21 cellular contexts compared by ENCODE assay signal in genomic region chr9:130774183-130774582, GRCh38.
"Had no signal": no experiment of that assay in that cellular context is flagged by ENCODE, and none has a peak within 500 bp of the region (broad histone marks: within the 10 kb centered on the region; RNA-seq: fewer than 3 reads in every experiment).

No MANE protein-coding gene starts in this region.

- H3K27me3 ChIP-seq: dorsolateral prefrontal cortex, esophagus muscularis mucosa, gastrocnemius medialis, heart right ventricle, ovary, right atrium auricular region, suprapubic skin, thyroid gland, upper lobe of left lung, vagina had no signal

- H3K4me3 ChIP-seq: dorsolateral prefrontal cortex, esophagus muscularis mucosa, gastrocnemius medialis, heart right ventricle, ovary, right atrium auricular region, suprapubic skin, thyroid gland, upper lobe of left lung, vagina had no signal

- H3K36me3 ChIP-seq: esophagus muscularis mucosa, gastrocnemius medialis, heart right ventricle, ovary, right atrium auricular region, suprapubic skin, thyroid gland, upper lobe of left lung, vagina had no signal

- ATAC-seq: gastrocnemius medialis; heart right ventricle; stimulated activated naive CD8-positive, alpha-beta T cell treated with anti-CD3 and anti-CD28 coated beads, Interleukin-15, Interleukin-2, amounts not matched to agents 100 U/mL and 50 U/mL, for 24 hours had no signal

- H3K27ac ChIP-seq: dorsolateral prefrontal cortex, epithelial cell of prostate, esophagus muscularis mucosa, gastrocnemius medialis, heart right ventricle, ovary, right atrium auricular region, suprapubic skin, vagina had no signal

- H3K9me3 ChIP-seq: esophagus muscularis mucosa, gastrocnemius medialis, ovary, suprapubic skin, thyroid gland, upper lobe of left lung, vagina had no signal

- DNase-seq: cortex of kidney; dorsolateral prefrontal cortex; effector CD8-positive, alpha-beta T cell; gastrocnemius medialis; heart right ventricle; hypothalamus; kidney glomerular epithelial cell; midbrain; naive B cell; nephron progenitor cell; ovary; small intestine; stimulated activated CD4-positive, alpha-beta T cell treated with anti-CD3 and anti-CD28 coated beads, Interleukin-2, amount 100 ng/mL, for 48 hours; stimulated activated naive CD8-positive, alpha-beta T cell treated with anti-CD3 and anti-CD28 coated beads, Interleukin-15, Interleukin-2, amounts not matched to agents 100 U/mL and 50 U/mL, for 24 hours had no signal
